Comparison of ENCODE assay signal across 1 cellular context in the genomic region with DNA sequence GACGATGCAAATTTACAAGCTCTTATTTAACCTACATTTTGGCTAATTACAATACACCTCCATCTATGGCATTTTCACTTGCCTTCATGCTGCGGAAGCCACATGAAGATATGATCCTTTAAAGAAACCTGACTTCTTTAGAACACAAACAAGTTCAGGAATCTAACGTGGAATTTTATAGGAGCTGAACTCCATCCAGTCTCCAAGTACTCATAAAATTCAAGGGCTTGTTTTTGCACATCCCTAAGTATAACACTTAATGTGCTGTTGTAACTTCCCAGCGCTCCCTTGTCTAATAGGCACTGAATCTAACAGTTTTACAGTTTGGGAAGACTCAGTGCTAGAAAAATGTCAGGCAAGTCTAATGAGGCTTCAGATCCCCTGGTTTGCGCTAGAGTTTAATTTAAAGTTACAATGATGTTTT.
TF ChIP-seq lines count a peak whose summit lies in the region.

No MANE protein-coding gene starts in this region.

TF ChIP-seq in HEK293, 187 proteins besides CTCF, POLR2A, EP300 and RAD21 (continued from another document):
- TF ChIP-seq, protein P1, sequence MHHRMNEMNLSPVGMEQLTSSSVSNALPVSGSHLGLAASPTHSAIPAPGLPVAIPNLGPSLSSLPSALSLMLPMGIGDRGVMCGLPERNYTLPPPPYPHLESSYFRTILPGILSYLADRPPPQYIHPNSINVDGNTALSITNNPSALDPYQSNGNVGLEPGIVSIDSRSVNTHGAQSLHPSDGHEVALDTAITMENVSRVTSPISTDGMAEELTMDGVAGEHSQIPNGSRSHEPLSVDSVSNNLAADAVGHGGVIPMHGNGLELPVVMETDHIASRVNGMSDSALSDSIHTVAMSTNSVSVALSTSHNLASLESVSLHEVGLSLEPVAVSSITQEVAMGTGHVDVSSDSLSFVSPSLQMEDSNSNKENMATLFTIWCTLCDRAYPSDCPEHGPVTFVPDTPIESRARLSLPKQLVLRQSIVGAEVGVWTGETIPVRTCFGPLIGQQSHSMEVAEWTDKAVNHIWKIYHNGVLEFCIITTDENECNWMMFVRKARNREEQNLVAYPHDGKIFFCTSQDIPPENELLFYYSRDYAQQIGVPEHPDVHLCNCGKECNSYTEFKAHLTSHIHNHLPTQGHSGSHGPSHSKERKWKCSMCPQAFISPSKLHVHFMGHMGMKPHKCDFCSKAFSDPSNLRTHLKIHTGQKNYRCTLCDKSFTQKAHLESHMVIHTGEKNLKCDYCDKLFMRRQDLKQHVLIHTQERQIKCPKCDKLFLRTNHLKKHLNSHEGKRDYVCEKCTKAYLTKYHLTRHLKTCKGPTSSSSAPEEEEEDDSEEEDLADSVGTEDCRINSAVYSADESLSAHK (tag by site-specific recombination; IDR thresholded peaks at IDR 0.05): peak; percentile 36; the same call in 1 of the 2 replicates
- TF ChIP-seq ZNF366 (tag by site-specific recombination; conservative IDR thresholded peaks at IDR 0.05): no peak
- TF ChIP-seq ZNF132 (tag by site-specific recombination; IDR thresholded peaks at IDR 0.05; ENCODE audit: borderline replicate concordance): no peak
- TF ChIP-seq, protein P2, sequence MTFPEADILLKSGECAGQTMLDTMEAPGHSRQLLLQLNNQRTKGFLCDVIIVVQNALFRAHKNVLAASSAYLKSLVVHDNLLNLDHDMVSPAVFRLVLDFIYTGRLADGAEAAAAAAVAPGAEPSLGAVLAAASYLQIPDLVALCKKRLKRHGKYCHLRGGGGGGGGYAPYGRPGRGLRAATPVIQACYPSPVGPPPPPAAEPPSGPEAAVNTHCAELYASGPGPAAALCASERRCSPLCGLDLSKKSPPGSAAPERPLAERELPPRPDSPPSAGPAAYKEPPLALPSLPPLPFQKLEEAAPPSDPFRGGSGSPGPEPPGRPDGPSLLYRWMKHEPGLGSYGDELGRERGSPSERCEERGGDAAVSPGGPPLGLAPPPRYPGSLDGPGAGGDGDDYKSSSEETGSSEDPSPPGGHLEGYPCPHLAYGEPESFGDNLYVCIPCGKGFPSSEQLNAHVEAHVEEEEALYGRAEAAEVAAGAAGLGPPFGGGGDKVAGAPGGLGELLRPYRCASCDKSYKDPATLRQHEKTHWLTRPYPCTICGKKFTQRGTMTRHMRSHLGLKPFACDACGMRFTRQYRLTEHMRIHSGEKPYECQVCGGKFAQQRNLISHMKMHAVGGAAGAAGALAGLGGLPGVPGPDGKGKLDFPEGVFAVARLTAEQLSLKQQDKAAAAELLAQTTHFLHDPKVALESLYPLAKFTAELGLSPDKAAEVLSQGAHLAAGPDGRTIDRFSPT (tag by site-specific recombination; IDR thresholded peaks at IDR 0.05): peak; percentile 26; the same call in 1 of the 2 replicates
- peak; percentile 57; the same call in 1 of the 2 replicates for TF ChIP-seq ZBTB48 (tag by site-specific recombination; IDR thresholded peaks at IDR 0.05)
- TF ChIP-seq ZSCAN30 (tag by site-specific recombination; IDR thresholded peaks at IDR 0.05): 0 out of 2 replicates have a peak, but pooled peaks have one; percentile 40
- no peak for TF ChIP-seq ZNF747 (tag by site-specific recombination; IDR thresholded peaks at IDR 0.05)
- TF ChIP-seq, protein P3, sequence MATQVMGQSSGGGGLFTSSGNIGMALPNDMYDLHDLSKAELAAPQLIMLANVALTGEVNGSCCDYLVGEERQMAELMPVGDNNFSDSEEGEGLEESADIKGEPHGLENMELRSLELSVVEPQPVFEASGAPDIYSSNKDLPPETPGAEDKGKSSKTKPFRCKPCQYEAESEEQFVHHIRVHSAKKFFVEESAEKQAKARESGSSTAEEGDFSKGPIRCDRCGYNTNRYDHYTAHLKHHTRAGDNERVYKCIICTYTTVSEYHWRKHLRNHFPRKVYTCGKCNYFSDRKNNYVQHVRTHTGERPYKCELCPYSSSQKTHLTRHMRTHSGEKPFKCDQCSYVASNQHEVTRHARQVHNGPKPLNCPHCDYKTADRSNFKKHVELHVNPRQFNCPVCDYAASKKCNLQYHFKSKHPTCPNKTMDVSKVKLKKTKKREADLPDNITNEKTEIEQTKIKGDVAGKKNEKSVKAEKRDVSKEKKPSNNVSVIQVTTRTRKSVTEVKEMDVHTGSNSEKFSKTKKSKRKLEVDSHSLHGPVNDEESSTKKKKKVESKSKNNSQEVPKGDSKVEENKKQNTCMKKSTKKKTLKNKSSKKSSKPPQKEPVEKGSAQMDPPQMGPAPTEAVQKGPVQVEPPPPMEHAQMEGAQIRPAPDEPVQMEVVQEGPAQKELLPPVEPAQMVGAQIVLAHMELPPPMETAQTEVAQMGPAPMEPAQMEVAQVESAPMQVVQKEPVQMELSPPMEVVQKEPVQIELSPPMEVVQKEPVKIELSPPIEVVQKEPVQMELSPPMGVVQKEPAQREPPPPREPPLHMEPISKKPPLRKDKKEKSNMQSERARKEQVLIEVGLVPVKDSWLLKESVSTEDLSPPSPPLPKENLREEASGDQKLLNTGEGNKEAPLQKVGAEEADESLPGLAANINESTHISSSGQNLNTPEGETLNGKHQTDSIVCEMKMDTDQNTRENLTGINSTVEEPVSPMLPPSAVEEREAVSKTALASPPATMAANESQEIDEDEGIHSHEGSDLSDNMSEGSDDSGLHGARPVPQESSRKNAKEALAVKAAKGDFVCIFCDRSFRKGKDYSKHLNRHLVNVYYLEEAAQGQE (tag by site-specific recombination; IDR thresholded peaks at IDR 0.05): no peak
- TF ChIP-seq YY2 (tag by site-specific recombination; IDR thresholded peaks at IDR 0.05): no peak
- no peak for TF ChIP-seq ZNF76 (tag by site-specific recombination; IDR thresholded peaks at IDR 0.05; ENCODE audit: borderline replicate concordance, low read depth)
- peak; percentile 68; the same call in 1 of the 2 replicates for TF ChIP-seq MZF1 (tag by site-specific recombination; IDR thresholded peaks at IDR 0.05; ENCODE audit: borderline replicate concordance)
- TF ChIP-seq RBAK (tag by site-specific recombination; IDR thresholded peaks at IDR 0.05): no peak
- no peak for TF ChIP-seq TCF7L2 (IDR thresholded peaks at IDR 0.05; ENCODE audit: borderline replicate concordance, low read depth, low read length)
- TF ChIP-seq ZNF561 (tag by site-specific recombination; IDR thresholded peaks at IDR 0.05; ENCODE audit: borderline replicate concordance): 0 out of 2 replicates have a peak, but pooled peaks have one; percentile 28
- no peak for TF ChIP-seq ZNF324 (tag by site-specific recombination; IDR thresholded peaks at IDR 0.05)
- no peak for TF ChIP-seq ZNF155 (tag by site-specific recombination; IDR thresholded peaks at IDR 0.05)
- TF ChIP-seq SP2 (tag by site-specific recombination; IDR thresholded peaks at IDR 0.05): no peak
- TF ChIP-seq ZNF626 (tag by site-specific recombination; IDR thresholded peaks at IDR 0.05): no peak
- TF ChIP-seq ZNF138 (tag by site-specific recombination; IDR thresholded peaks at IDR 0.05; ENCODE audit: borderline replicate concordance): no peak
